Comparison of ENCODE assay signal across 25 cellular contexts in genomic region chr17:36736201-36737156, GRCh38.
"Had no signal": no experiment of that assay in that cellular context is flagged by ENCODE, and none has a peak within 500 bp of the region (broad histone marks: within the 10 kb centered on the region; RNA-seq: fewer than 3 reads in every experiment).

No MANE protein-coding gene starts in this region.

- H3K36me3 Mint-ChIP-seq: activated naive CD8-positive, alpha-beta T cell treated with anti-CD3 and anti-CD28 coated beads, Interleukin-2, amount 10 ng/mL, durations not matched to agents 7 days and 5 days had no signal

- H3K9me3 Mint-ChIP-seq: activated naive CD8-positive, alpha-beta T cell treated with anti-CD3 and anti-CD28 coated beads, Interleukin-2, amount 10 ng/mL, durations not matched to agents 7 days and 5 days; activated T-cell treated with anti-CD3 and anti-CD28 coated beads, Interleukin-2, amount 50 U/mL, for 4 hours; activated T-helper 2 cell treated with anti-CD3 and anti-CD28 coated beads, Interferon-gamma antibody, Interleukin-2, Interleukin-4, amounts not matched to agents 10 μg/mL and 5 μg/mL and 100 μg/mL, durations not matched to agents 14 hours and 24 hours and 36 hours; naive thymus-derived CD8-positive, alpha-beta T cell had no signal

- H3K9ac ChIP-seq: parathyroid adenoma had no signal

- DNase-seq: activated CD4-positive, alpha-beta T cell treated with anti-CD3 and anti-CD28 coated beads for 4 hours; activated CD4-positive, alpha-beta T cell treated with anti-CD3 and anti-CD28 coated beads, Interleukin-2, amount 50 U/mL, for 48 hours; activated CD4-positive, CD25-positive, alpha-beta regulatory T cell; activated CD8-positive, alpha-beta memory T cell treated with anti-CD3 and anti-CD28 coated beads, Interleukin-2, amount 50 U/mL, for 48 hours; activated naive CD4-positive, alpha-beta T cell treated with Interleukin-2 at 50 U/mL for 16 hours; activated naive CD8-positive, alpha-beta T cell treated with anti-CD3 and anti-CD28 coated beads, Interleukin-2, amount 10 ng/mL, durations not matched to agents 7 days and 5 days; activated T-cell treated with anti-CD3 and anti-CD28 coated beads, Interleukin-2, amount 50 U/mL, for 4 hours; amniotic stem cell; foreskin fibroblast; heart right ventricle; kidney; naive thymus-derived CD8-positive, alpha-beta T cell; sigmoid colon; stimulated activated CD4-positive, alpha-beta T cell treated with anti-CD3 and anti-CD28 coated beads, Interleukin-2, amount 100 ng/mL, for 48 hours; stimulated activated CD8-positive, alpha-beta memory T cell treated with anti-CD3 and anti-CD28 coated beads, Interleukin-4, amount 100 ng/mL, for 48 hours; stimulated activated naive CD4-positive, alpha-beta T cell treated with Interleukin-2 at 50 U/mL for 16 hours; T-helper 9 cell; upper lobe of right lung had no signal

- FAIRE-seq: bronchial epithelial cell, endometrium, kidney had no signal

- ATAC-seq: activated T-cell treated with anti-CD3 and anti-CD28 coated beads, Interleukin-2, amount 50 U/mL, for 4 hours; heart right ventricle; left lobe of liver; naive thymus-derived CD8-positive, alpha-beta T cell; upper lobe of right lung had no signal

- H3K27ac Mint-ChIP-seq: activated naive CD8-positive, alpha-beta T cell treated with anti-CD3 and anti-CD28 coated beads, Interleukin-2, amount 10 ng/mL, durations not matched to agents 7 days and 5 days; activated T-helper 2 cell treated with anti-CD3 and anti-CD28 coated beads, Interferon-gamma antibody, Interleukin-2, Interleukin-4, amounts not matched to agents 10 μg/mL and 5 μg/mL and 100 μg/mL, durations not matched to agents 14 hours and 24 hours and 36 hours had no signal

- H3K4me2 ChIP-seq: smooth muscle cell had no signal

- H3K4me3 ChIP-seq: heart right ventricle, lung, sigmoid colon, smooth muscle cell, upper lobe of right lung had no signal

- H3K27ac ChIP-seq: heart right ventricle, parathyroid adenoma, sigmoid colon, upper lobe of right lung had no signal

- H3K79me2 ChIP-seq: parathyroid adenoma had no signal

- H3K36me3 ChIP-seq: heart right ventricle, sigmoid colon, upper lobe of right lung had no signal

- H3K4me3 Mint-ChIP-seq: activated naive CD8-positive, alpha-beta T cell treated with anti-CD3 and anti-CD28 coated beads, Interleukin-2, amount 10 ng/mL, durations not matched to agents 7 days and 5 days; activated T-cell treated with anti-CD3 and anti-CD28 coated beads, Interleukin-2, amount 50 U/mL, for 4 hours; naive thymus-derived CD8-positive, alpha-beta T cell had no signal

- H3K9me3 ChIP-seq: heart right ventricle, sigmoid colon, upper lobe of right lung had no signal

- H2AFZ ChIP-seq: parathyroid adenoma had no signal

- H3K4me1 ChIP-seq: heart right ventricle, upper lobe of right lung had no signal

- H3K4me1 Mint-ChIP-seq: activated naive CD8-positive, alpha-beta T cell treated with anti-CD3 and anti-CD28 coated beads, Interleukin-2, amount 10 ng/mL, durations not matched to agents 7 days and 5 days had no signal
